Comparison of ENCODE assay signal across 25 cellular contexts in genomic region chr3:118755402-118755801, GRCh38.
"Had no signal": no experiment of that assay in that cellular context is flagged by ENCODE, and none has a peak within 500 bp of the region (broad histone marks: within the 10 kb centered on the region; RNA-seq: fewer than 3 reads in every experiment).

No MANE protein-coding gene starts in this region.

- H3K9me3 ChIP-seq: breast epithelium had no signal

- FAIRE-seq: TTC549 had no signal

- H3K4me3 ChIP-seq: breast epithelium, PC-9, SK-N-MC had no signal

- H3K27me3 ChIP-seq: breast epithelium had no signal

- H2AFZ ChIP-seq: PC-9 had no signal

- DNase-seq: activated B cell treated with CpG ODN at 0.5 μM for 24 hours; activated CD4-positive, alpha-beta T cell treated with anti-CD3 and anti-CD28 coated beads for 1 hour; activated CD4-positive, alpha-beta T cell treated with anti-CD3 and anti-CD28 coated beads, Interleukin-2, amount 10 ng/mL, durations not matched to agents 24 days and 14 days; activated CD4-positive, alpha-beta T cell treated with anti-CD3 and anti-CD28 coated beads, Interleukin-2, amount 50 U/mL, for 48 hours; activated CD8-positive, alpha-beta memory T cell treated with anti-CD3 and anti-CD28 coated beads, Interleukin-2, amount 10 ng/mL, durations not matched to agents 7 days and 5 days; activated effector memory CD4-positive, alpha-beta T cell treated with Interleukin-2 at 50 U/mL for 16 hours; activated naive CD4-positive, alpha-beta T cell; activated T-cell treated with anti-CD3 and anti-CD28 coated beads, Interleukin-2, amount 50 U/mL, for 24 hours; aorta; central memory CD4-positive, alpha-beta T cell; KG1; MV-4-11; NCI-H1417 treated with DMSO at 0.1 percent for 48 hours; NCI-H1694; NCI-H2029; NCI-H446; NCI-H524; PC-9; SHP77 treated with DMSO at 0.1 percent for 48 hours; T-cell; T-helper 2 cell; T1000 had no signal

- H3K4me1 ChIP-seq: breast epithelium had no signal

- ATAC-seq: activated CD8-positive, alpha-beta memory T cell treated with anti-CD3 and anti-CD28 coated beads, Interleukin-2, amount 10 ng/mL, durations not matched to agents 7 days and 5 days; T-cell had no signal

- H3K36me3 ChIP-seq: breast epithelium had no signal

- H3K27ac ChIP-seq: breast epithelium, PC-9, SK-N-MC had no signal

- H3K4me2 ChIP-seq: PC-9 had no signal
